In genomic region chr2:82797469-82797868, GRCh38 we compare ENCODE assay signal across 25 cellular contexts.
A peak's percentile ranks its signal among the peaks of the same experiment; 100 is the strongest.
DNase-seq lines count a peak whose midpoint lies in the region; ATAC-seq, FAIRE-seq and TF ChIP-seq lines count a peak whose summit lies in the region.
"Had no signal": no experiment of that assay in that cellular context is flagged by ENCODE, and none has a peak within 500 bp of the region (broad histone marks: within the 10 kb centered on the region; RNA-seq: fewer than 3 reads in every experiment).

No MANE protein-coding gene starts in this region.

- BruUV-seq in HCT116 (replicated peaks; lab: Mats Ljungman, UMichigan): no TSS peak
- no TSS peak for BruUV-seq in endothelial cell of umbilical vein (replicated peaks; lab: Mats Ljungman, UMichigan)

- TF ChIP-seq CTCF in GM23338 (conservative IDR thresholded peaks at IDR 0.05; ENCODE audit: low read depth in 2 of 2): no peak
- TF ChIP-seq CTCF in HCT116 (IDR thresholded peaks at IDR 0.05 in 2 of 3, conservative IDR thresholded peaks at IDR 0.05 in 1 of 3; ENCODE audit: borderline replicate concordance in 1 of 3, insufficient read depth in 1 of 3, low read depth in 2 of 3, low read length in 2 of 3): no peak
- TF ChIP-seq CTCF in endothelial cell of umbilical vein (IDR thresholded peaks at IDR 0.05; ENCODE audit: extremely low read depth in 1 of 2, insufficient read depth in 1 of 2, low read depth in 1 of 2, low read length in 2 of 2): no peak
- no peak for TF ChIP-seq CTCF in right lobe of liver (IDR thresholded peaks at IDR 0.05)

- CTCF ChIA-PET in HCT116 (lab: Charles Lee): no interaction called here
- CTCF ChIA-PET in endothelial cell of umbilical vein (lab: Charles Lee): interaction anchor here (2.4 to 2.5 kb wide), 2 partner anchors 103 to 399 kb away, joined by 6 to 16 read pairs; no protein-coding TSS in a partner anchor

- FAIRE-seq in endothelial cell of umbilical vein (lab: Jason Lieb, UNC) (no peak), GM12891 (lab: Jason Lieb, UNC) (no peak)
- FAIRE-seq: A204.1, GM12878, GM19239, H54 had no signal

- POLR2A ChIA-PET in HCT116 (lab: Charles Lee): no interaction called here
- POLR2A ChIA-PET in endothelial cell of umbilical vein (lab: Charles Lee): no interaction called here

- 34% methylated on average over 3 of the region's 3 CpGs for WGBS in right lobe of liver (ENCODE audit: insufficient coverage, low coverage, low lambda C conversion rate, missing lambda C conversion rate)

- no peak for DNase-seq in GM23338 (ENCODE audit: low spot score)
- DNase-seq in HCT116 (ENCODE audit: low read depth, low spot score): no peak
- DNase-seq in endothelial cell of umbilical vein (ENCODE audit: low read depth, low spot score): peak; percentile 6
- DNase-seq in right lobe of liver: peak in 2 of 3 donors; percentile 57 to 68
- DNase-seq in GM12891 (ENCODE audit: insufficient read length, low spot score): no peak
- DNase-seq in effector memory CD8-positive, alpha-beta T cell: no peak
- DNase-seq: ACHN; BE2C; C1 segment of cervical spinal cord; CD4-positive, CD25-positive, alpha-beta regulatory T cell; CD8-positive, alpha-beta memory T cell; COR-L47; DMS 273 treated with DMSO at 0.1 percent for 48 hours; DMS53; DND-41; EL; GM23248; HCEC 1CT; HFFc6; IMR-90 had no signal

- no peak overlapping the region for H3K27ac Mint-ChIP-seq in GM23338
- H3K27ac Mint-ChIP-seq in effector memory CD8-positive, alpha-beta T cell: no peak overlapping the region
- H3K27ac Mint-ChIP-seq: CD4-positive, CD25-positive, alpha-beta regulatory T cell; CD8-positive, alpha-beta memory T cell; HFFc6 had no signal

- TF ChIP-seq RAD21 in HCT116 (IDR thresholded peaks at IDR 0.05; ENCODE audit: low read depth): no peak

- H3K27ac ChIP-seq in GM23338 (ENCODE audit: low read depth): no peak overlapping the region
- no peak overlapping the region for H3K27ac ChIP-seq in HCT116 (ENCODE audit: low read depth, low read length)
- no peak overlapping the region for H3K27ac ChIP-seq in endothelial cell of umbilical vein (ENCODE audit: insufficient read depth, low read depth, low read length)
- peak overlapping the region in 1 of 3 donors; percentile 15 for H3K27ac ChIP-seq in right lobe of liver
- H3K27ac ChIP-seq: GM23248, HL-60 had no signal

- H2AFZ ChIP-seq in GM23338 (0 out of 2 replicates have a peak overlapping the region, but pooled peaks have one; percentile 11), HCT116 (ENCODE audit: low read depth, low read length, poor library complexity, severe bottlenecking) (peak overlapping the region; percentile 67), endothelial cell of umbilical vein (ENCODE audit: low read depth, low read length) (no peak overlapping the region)
- H2AFZ ChIP-seq: GM23248 had no signal

- H3K4me2 ChIP-seq in GM23338: peak overlapping the region; percentile 18; the same call in 1 of the 2 replicates
- H3K4me2 ChIP-seq in HCT116 (ENCODE audit: low read length): no peak overlapping the region
- H3K4me2 ChIP-seq in endothelial cell of umbilical vein (ENCODE audit: insufficient read depth, low read length): no peak overlapping the region

- H3K9me3 Mint-ChIP-seq in GM23338: no peaks in the 10 kb centered on the region
- peaks cover 0 to 4% of the 10 kb centered on the region in 2 donors for H3K9me3 Mint-ChIP-seq in effector memory CD8-positive, alpha-beta T cell
- H3K9me3 Mint-ChIP-seq: HFFc6 had no signal

- H3K36me3 ChIP-seq in GM23338 (ENCODE audit: insufficient read depth): no peaks in the 10 kb centered on the region
- H3K36me3 ChIP-seq in HCT116 (ENCODE audit: control insufficient read depth in 1 of 2, insufficient read depth in 2 of 2, low read length in 2 of 2): no peaks in the 10 kb centered on the region
- no peaks in the 10 kb centered on the region for H3K36me3 ChIP-seq in endothelial cell of umbilical vein (ENCODE audit: control insufficient read depth in 2 of 2, extremely low read depth in 1 of 2, insufficient read depth in 2 of 2, low read length in 2 of 2)
- no peaks in the 10 kb centered on the region for H3K36me3 ChIP-seq in right lobe of liver
- H3K36me3 ChIP-seq: BE2C had no signal

- no peaks in the 10 kb centered on the region for H3K27me3 Mint-ChIP-seq in GM23338 (ENCODE audit: insufficient read depth, low read depth, poor library complexity)
- H3K27me3 Mint-ChIP-seq in effector memory CD8-positive, alpha-beta T cell: no peaks in the 10 kb centered on the region
- H3K27me3 Mint-ChIP-seq: CD4-positive, CD25-positive, alpha-beta regulatory T cell; CD8-positive, alpha-beta memory T cell had no signal

- H3K9ac ChIP-seq in HCT116 (ENCODE audit: low read length) (no peak overlapping the region), endothelial cell of umbilical vein (replicated peaks; ENCODE audit: extremely low read depth, insufficient read depth, low read length) (no peak overlapping the region)
- H3K9ac ChIP-seq: GM23248 had no signal

- H3K9me2 ChIP-seq in GM23338 (ENCODE audit: insufficient read depth): no peaks in the 10 kb centered on the region; the same call in 1 of the 2 replicates
- H3K9me2 ChIP-seq in HCT116 (ENCODE audit: insufficient read depth): no peaks in the 10 kb centered on the region

- no peak overlapping the region for H3K4me3 Mint-ChIP-seq in GM23338
- H3K4me3 Mint-ChIP-seq in effector memory CD8-positive, alpha-beta T cell: no peak overlapping the region
- H3K4me3 Mint-ChIP-seq: CD4-positive, CD25-positive, alpha-beta regulatory T cell; CD8-positive, alpha-beta memory T cell; HFFc6 had no signal

- H3K27me3 ChIP-seq in GM23338 (ENCODE audit: insufficient read depth) (no peaks in the 10 kb centered on the region), HCT116 (ENCODE audit: insufficient read depth, low read length) (no peaks in the 10 kb centered on the region), endothelial cell of umbilical vein (ENCODE audit: control insufficient read depth in 2 of 2, insufficient read depth in 2 of 2, low read length in 2 of 2) (no peaks in the 10 kb centered on the region), right lobe of liver (no peaks in the 10 kb centered on the region)
- H3K27me3 ChIP-seq: BE2C had no signal

- TF ChIP-seq POLR2A in HCT116 (IDR thresholded peaks at IDR 0.05; ENCODE audit: borderline replicate concordance, extremely low read depth, insufficient read depth, insufficient read length): no peak
- TF ChIP-seq POLR2A in endothelial cell of umbilical vein (IDR thresholded peaks at IDR 0.05; ENCODE audit: low read depth, low read length): no peak
- no peak for TF ChIP-seq POLR2A in right lobe of liver (IDR thresholded peaks at IDR 0.05)
- no peak for TF ChIP-seq POLR2A in GM12891 (IDR thresholded peaks at IDR 0.05; ENCODE audit: low read depth, low read length)

- ATAC-seq in GM23338: no peak
- no peak for ATAC-seq in HCT116
- peak; percentile 86 to 100 (median 96) for ATAC-seq in right lobe of liver
- no peak for ATAC-seq in effector memory CD8-positive, alpha-beta T cell (replicated peaks)
- ATAC-seq: GM12878 had no signal

- H3K9me3 ChIP-seq in HCT116 (ENCODE audit: control insufficient read depth in 1 of 2, insufficient read depth in 1 of 2, low read depth in 1 of 2, low read length in 2 of 2) (no peaks in the 10 kb centered on the region), endothelial cell of umbilical vein (replicated peaks; ENCODE audit: control insufficient read depth, insufficient read depth, low read length) (no peaks in the 10 kb centered on the region), right lobe of liver (no peaks in the 10 kb centered on the region)
- H3K9me3 ChIP-seq: BE2C had no signal

- 0 out of 3 replicates have a peak, but pooled peaks cover 2% of the 10 kb centered on the region for H3K4me1 Mint-ChIP-seq in GM23338
- H3K4me1 Mint-ChIP-seq in effector memory CD8-positive, alpha-beta T cell (ENCODE audit: low read depth in 2 of 2): no peaks in the 10 kb centered on the region
- H3K4me1 Mint-ChIP-seq: CD4-positive, CD25-positive, alpha-beta regulatory T cell; CD8-positive, alpha-beta memory T cell had no signal

- no peaks in the 10 kb centered on the region for H3K36me3 Mint-ChIP-seq in GM23338 (ENCODE audit: low read depth)
- H3K36me3 Mint-ChIP-seq in effector memory CD8-positive, alpha-beta T cell (ENCODE audit: insufficient read depth): no peaks in the 10 kb centered on the region
- H3K36me3 Mint-ChIP-seq: CD4-positive, CD25-positive, alpha-beta regulatory T cell; CD8-positive, alpha-beta memory T cell had no signal

- dilution Hi-C loops in endothelial cell of umbilical vein (cut with MboI; ENCODE audit: extremely low pct_ligation_motif_present, low sequenced_read_pairs): no loop called here

- H4K20me1 ChIP-seq in GM23338 (replicated peaks; ENCODE audit: insufficient read depth): no peaks in the 10 kb centered on the region
- no peaks in the 10 kb centered on the region for H4K20me1 ChIP-seq in HCT116 (ENCODE audit: insufficient read depth)
- no peaks in the 10 kb centered on the region for H4K20me1 ChIP-seq in endothelial cell of umbilical vein (replicated peaks; ENCODE audit: control insufficient read depth, extremely low read depth, insufficient read depth, low read length)

- intact Hi-C loops in HCT116 (cut with micrococcal nuclease) (no loop called here), endothelial cell of umbilical vein (cut with micrococcal nuclease) (no loop called here), right lobe of liver (cut with DNase I) (no loop called here)

- H3K4me1 ChIP-seq in GM23338 (ENCODE audit: insufficient read depth) (0 out of 2 replicates have a peak, but pooled peaks cover 4% of the 10 kb centered on the region), HCT116 (ENCODE audit: control insufficient read depth in 1 of 2, insufficient read depth in 2 of 2, low read length in 2 of 2) (peaks cover 7 to 13% of the 10 kb centered on the region in 2 experiments; a peak in 3 of 4 replicates), endothelial cell of umbilical vein (ENCODE audit: control insufficient read depth, extremely low read depth, insufficient read depth, low read length) (peaks cover 21% of the 10 kb centered on the region), right lobe of liver (no peaks in the 10 kb centered on the region)
- H3K4me1 ChIP-seq: BE2C had no signal

- RAD21 ChIA-PET in HCT116 (lab: Charles Lee; ENCODE audit: low non-redundant PET in 1 of 2, low total read pairs in 2 of 2, uncharacterized antibody in 2 of 2, unreplicated experiment in 2 of 2): no interaction called here

- H3F3A ChIP-seq in GM23338 (replicated peaks; ENCODE audit: low read depth): no peaks in the 10 kb centered on the region

- no peaks in the 10 kb centered on the region for H3K79me2 ChIP-seq in GM23338 (replicated peaks; ENCODE audit: insufficient read depth)
- H3K79me2 ChIP-seq in HCT116 (ENCODE audit: insufficient read depth, low read length): no peaks in the 10 kb centered on the region
- H3K79me2 ChIP-seq in endothelial cell of umbilical vein (ENCODE audit: control insufficient read depth, insufficient read depth, low read length): no peaks in the 10 kb centered on the region

- H3K9me1 ChIP-seq in endothelial cell of umbilical vein (replicated peaks; ENCODE audit: control insufficient read depth, extremely low read depth, insufficient read depth, low read length): no peaks in the 10 kb centered on the region

- H3K4me3 ChIP-seq in GM23338: no peak overlapping the region
- H3K4me3 ChIP-seq in HCT116 (replicated peaks in 1 of 2; ENCODE audit: low read depth in 1 of 2, low read length in 2 of 2): no peak overlapping the region
- no peak overlapping the region for H3K4me3 ChIP-seq in endothelial cell of umbilical vein (replicated peaks in 1 of 3; ENCODE audit: insufficient read depth in 1 of 3, low read depth in 1 of 3, low read length in 3 of 3)
- H3K4me3 ChIP-seq in right lobe of liver: no peak overlapping the region
- H3K4me3 ChIP-seq: GM12878, GM23248 had no signal

Comparison
In these comparisons a context has a peak if more than half of its experiments do, and no peak if none do; other contexts are left out.
1. ATAC-seq: peak in right lobe of liver (4 of 4); none in GM23338 (single experiment), HCT116 (single experiment) and effector memory CD8-positive, alpha-beta T cell (single experiment).
2. DNase-seq: peak in endothelial cell of umbilical vein (single experiment) and right lobe of liver (2 of 3); none in GM23338 (single experiment), HCT116 (single experiment), GM12891 (single experiment) and effector memory CD8-positive, alpha-beta T cell (0 of 3).